In the genomic region with DNA sequence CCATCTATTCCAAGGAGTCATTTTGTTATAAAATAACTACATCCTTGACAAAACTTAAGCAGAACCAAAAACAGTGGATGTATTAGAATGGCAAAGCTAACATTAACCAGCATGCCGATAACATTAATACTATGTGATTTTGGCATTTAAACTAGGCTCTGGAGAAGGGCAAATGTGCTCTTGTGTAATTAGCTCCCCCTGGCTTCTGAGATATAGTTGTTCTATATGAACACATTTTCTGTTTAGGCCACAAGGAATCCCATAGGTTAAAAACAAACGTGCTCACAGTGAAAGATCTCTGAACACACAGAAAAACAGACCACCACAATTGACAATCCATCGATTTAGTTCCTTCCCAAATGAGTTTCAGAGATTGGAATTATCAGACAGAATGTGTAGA, we compare ENCODE assay signal across 8 cellular contexts. TPM values are rescaled to one million over a fixed set of nuclear protein-coding genes. Genes with fewer than 3 reads are reported as not detected.
DNase-seq lines count a peak whose midpoint lies in the region; ATAC-seq and TF ChIP-seq lines count a peak whose summit lies in the region.

No MANE protein-coding gene starts in this region.

- peak overlapping the region; percentile 16 for H3K27ac Mint-ChIP-seq in activated CD4-positive, alpha-beta T cell treated with anti-CD3 and anti-CD28 coated beads for 36 hours
- peak overlapping the region; percentile 27 for H3K27ac Mint-ChIP-seq in central memory CD8-positive, alpha-beta T cell (ENCODE audit: low read depth)
- no peak overlapping the region for H3K27ac Mint-ChIP-seq in T-helper 2 cell treated with Interferon-gamma antibody and Interleukin-4, amounts not matched to agents 5 μg/mL and 100 μg/mL, for 36 hours

- H3K9me3 Mint-ChIP-seq in activated CD4-positive, alpha-beta T cell treated with anti-CD3 and anti-CD28 coated beads for 36 hours (ENCODE audit: low read depth), result no peaks in the 10 kb centered on the region
- no peaks in the 10 kb centered on the region for H3K9me3 Mint-ChIP-seq in central memory CD8-positive, alpha-beta T cell
- H3K9me3 Mint-ChIP-seq in T-helper 2 cell treated with Interferon-gamma antibody and Interleukin-4, amounts not matched to agents 5 μg/mL and 100 μg/mL, for 36 hours, result no peaks in the 10 kb centered on the region

- H3K79me2 ChIP-seq in parathyroid adenoma, result peaks cover 4% of the 10 kb centered on the region

- H3K4me1 ChIP-seq in parathyroid adenoma, result no peaks in the 10 kb centered on the region

- H3K36me3 Mint-ChIP-seq in activated CD4-positive, alpha-beta T cell treated with anti-CD3 and anti-CD28 coated beads for 36 hours (ENCODE audit: low read depth), result peaks cover 10% of the 10 kb centered on the region
- peaks cover 15% of the 10 kb centered on the region for H3K36me3 Mint-ChIP-seq in central memory CD8-positive, alpha-beta T cell (ENCODE audit: insufficient read depth)
- peaks cover 7% of the 10 kb centered on the region for H3K36me3 Mint-ChIP-seq in T-helper 2 cell treated with Interferon-gamma antibody and Interleukin-4, amounts not matched to agents 5 μg/mL and 100 μg/mL, for 36 hours (ENCODE audit: low read depth)

- no peaks in the 10 kb centered on the region for H3K36me3 ChIP-seq in parathyroid adenoma (ENCODE audit: control insufficient read depth, insufficient read depth, low read length)

- no peak overlapping the region for H3K4me2 ChIP-seq in parathyroid adenoma (ENCODE audit: low read length)

- CTCF ChIA-PET in activated CD4-positive, alpha-beta T cell treated with anti-CD3 and anti-CD28 coated beads for 36 hours (lab: Charles Lee), result interaction anchor here (0.6 kb wide), 2 partner anchors 19 to 389 kb away, joined by 3 read pairs; no protein-coding TSS in a partner anchor

- no peak for DNase-seq in activated CD4-positive, alpha-beta T cell treated with anti-CD3 and anti-CD28 coated beads for 36 hours
- DNase-seq in activated CD4-positive, alpha-beta T cell treated with anti-CD3 and anti-CD28 coated beads for 48 hours, result no peak
- DNase-seq in NAMALWA (ENCODE audit: low spot score) (peak; percentile 60), amniotic stem cell (lab: John Stamatoyannopoulos, UW) (no peak)
- DNase-seq in central memory CD8-positive, alpha-beta T cell (ENCODE audit: low spot score in 2 of 2), result no peak
- DNase-seq in T-helper 2 cell treated with Interferon-gamma antibody and Interleukin-4, amounts not matched to agents 5 μg/mL and 100 μg/mL, for 36 hours (ENCODE audit: low spot score), result no peak

- no peak overlapping the region for H3K9ac ChIP-seq in parathyroid adenoma

- no peak overlapping the region for H2AFZ ChIP-seq in parathyroid adenoma

- peaks cover 7% of the 10 kb centered on the region for H3K4me1 Mint-ChIP-seq in activated CD4-positive, alpha-beta T cell treated with anti-CD3 and anti-CD28 coated beads for 36 hours
- peaks cover 35% of the 10 kb centered on the region for H3K4me1 Mint-ChIP-seq in central memory CD8-positive, alpha-beta T cell
- peaks cover 8% of the 10 kb centered on the region for H3K4me1 Mint-ChIP-seq in T-helper 2 cell treated with Interferon-gamma antibody and Interleukin-4, amounts not matched to agents 5 μg/mL and 100 μg/mL, for 36 hours (ENCODE audit: low read depth)

- H3K27me3 ChIP-seq in parathyroid adenoma (ENCODE audit: control insufficient read depth, insufficient read depth, low read length), result no peaks in the 10 kb centered on the region

- peak; percentile 10 for TF ChIP-seq CTCF in parathyroid adenoma (IDR thresholded peaks at IDR 0.05)

- no peak overlapping the region for H3K27ac ChIP-seq in parathyroid adenoma

- no peaks in the 10 kb centered on the region for H3K27me3 Mint-ChIP-seq in activated CD4-positive, alpha-beta T cell treated with anti-CD3 and anti-CD28 coated beads for 36 hours
- no peaks in the 10 kb centered on the region for H3K27me3 Mint-ChIP-seq in central memory CD8-positive, alpha-beta T cell
- H3K27me3 Mint-ChIP-seq in T-helper 2 cell treated with Interferon-gamma antibody and Interleukin-4, amounts not matched to agents 5 μg/mL and 100 μg/mL, for 36 hours (ENCODE audit: low read depth), result no peaks in the 10 kb centered on the region

- no peaks in the 10 kb centered on the region for H3K9me3 ChIP-seq in parathyroid adenoma (ENCODE audit: control insufficient read depth, low read length)

- H3K4me3 Mint-ChIP-seq in activated CD4-positive, alpha-beta T cell treated with anti-CD3 and anti-CD28 coated beads for 36 hours, result no peak overlapping the region
- H3K4me3 Mint-ChIP-seq in central memory CD8-positive, alpha-beta T cell, result no peak overlapping the region
- H3K4me3 Mint-ChIP-seq in T-helper 2 cell treated with Interferon-gamma antibody and Interleukin-4, amounts not matched to agents 5 μg/mL and 100 μg/mL, for 36 hours, result no peak overlapping the region

- H3K4me3 ChIP-seq in parathyroid adenoma (ENCODE audit: low read depth, low read length), result no peak overlapping the region

- peak; percentile 60 for ATAC-seq in activated CD4-positive, alpha-beta T cell treated with anti-CD3 and anti-CD28 coated beads for 36 hours
- no peak for ATAC-seq in central memory CD8-positive, alpha-beta T cell (replicated peaks; ENCODE audit: extremely low read depth, poor library complexity, severe bottlenecking)
- ATAC-seq in GM19397 (IDR thresholded peaks at IDR 0.05; ENCODE audit: unreplicated experiment), result no peak

- intact Hi-C loops in activated CD4-positive, alpha-beta T cell treated with anti-CD3 and anti-CD28 coated beads for 36 hours (cut with DNase I, micrococcal nuclease), result loop anchor here (5.0 to 10.0 kb wide), 2 partner anchors 63 to 175 kb away; a partner anchor contains a TSS

- POLR2A ChIA-PET in activated CD4-positive, alpha-beta T cell treated with anti-CD3 and anti-CD28 coated beads for 36 hours (lab: Charles Lee), result no interaction called here

RNA-seq across cellular contexts. Expression of a gene that starts 57.4 kb away (rescaled TPM):
- total RNA-seq in activated CD4-positive, alpha-beta T cell treated with anti-CD3 and anti-CD28 coated beads for 36 hours, result 10 to 100 TPM; 43.8 to 58.6 TPM
